In the genomic region with DNA sequence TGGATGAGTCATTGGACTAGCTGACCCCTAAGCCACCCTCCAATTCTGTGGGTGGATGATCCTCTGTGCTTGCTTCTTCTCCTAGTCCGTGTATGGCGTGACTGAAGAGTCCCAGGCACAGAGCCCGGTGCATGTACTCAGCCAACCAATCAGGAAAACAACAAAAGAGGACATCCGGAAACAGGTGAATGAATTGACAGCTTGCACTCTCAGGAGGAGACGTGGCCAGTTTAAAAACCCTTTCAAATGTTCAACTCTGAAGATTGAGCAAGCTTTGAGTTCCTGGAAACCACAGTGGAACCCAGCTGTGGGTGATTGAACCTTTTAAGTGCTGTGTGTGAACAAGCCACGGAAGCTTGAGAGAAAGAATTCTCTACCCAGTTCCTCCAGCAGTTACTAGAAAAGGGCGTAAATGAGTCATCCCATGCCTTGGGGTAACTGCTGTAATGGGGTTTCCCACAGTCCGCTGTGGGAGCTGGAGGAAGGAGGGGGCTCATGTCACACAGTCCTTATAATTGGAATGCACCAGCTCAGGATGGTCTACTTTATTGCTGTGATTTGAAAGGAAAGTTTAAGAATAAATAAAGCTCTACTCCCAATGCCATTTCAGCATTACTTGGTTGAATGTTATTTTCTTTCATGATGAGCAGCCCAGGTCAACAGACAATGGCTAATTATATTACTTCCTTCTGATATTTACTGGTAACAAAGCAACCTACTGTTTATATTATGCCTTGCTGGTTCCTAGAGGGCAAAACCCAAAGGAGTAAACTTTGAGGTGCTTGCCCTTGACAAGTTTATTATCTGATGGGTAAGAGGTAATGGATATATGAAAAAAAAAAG, we compare ENCODE assay signal across 9 cellular contexts.
DNase-seq lines count a peak whose midpoint lies in the region; ATAC-seq, FAIRE-seq and TF ChIP-seq lines count a peak whose summit lies in the region.
"Had no signal": no experiment of that assay in that cellular context is flagged by ENCODE, and none has a peak within 500 bp of the region (broad histone marks: within the 10 kb centered on the region; RNA-seq: fewer than 3 reads in every experiment).

No MANE protein-coding gene starts in this region.

- H3K9me3 ChIP-seq in A673 (ENCODE audit: low read depth, low read length, poor library complexity, severe bottlenecking) (no peaks in the 10 kb centered on the region), K562 (replicated peaks; ENCODE audit: control insufficient read depth, insufficient read depth, low read depth, low read length) (no peaks in the 10 kb centered on the region), mucosa of descending colon (no peaks in the 10 kb centered on the region), thoracic aorta (no peaks in the 10 kb centered on the region)
- H3K9me3 ChIP-seq: neutrophil had no signal

- intact Hi-C loops in A673 (cut with micrococcal nuclease; ENCODE audit: unreplicated experiment) (no loop called here), K562 (cut with micrococcal nuclease) (no loop called here), mucosa of descending colon (cut with DNase I, micrococcal nuclease) (no loop called here)

- no peaks in the 10 kb centered on the region for H3K9me3 Mint-ChIP-seq in T-cell

- peaks cover 39 to 48% (median 43%) of the 10 kb centered on the region in 3 donors for H3K4me1 Mint-ChIP-seq in T-cell

- no peaks in the 10 kb centered on the region for H4K20me1 ChIP-seq in K562 (replicated peaks; ENCODE audit: control insufficient read depth, insufficient read depth, low read length)

- no peaks in the 10 kb centered on the region for H3K27me3 ChIP-seq in A673 (replicated peaks; ENCODE audit: insufficient read depth, low read depth, low read length, poor library complexity)
- peaks cover 5% of the 10 kb centered on the region in 2 experiments; a peak in 2 of 5 replicates for H3K27me3 ChIP-seq in K562 (ENCODE audit: control insufficient read depth in 2 of 2, insufficient read depth in 2 of 2, low read length in 2 of 2)
- H3K27me3 ChIP-seq in thoracic aorta (replicated peaks; ENCODE audit: insufficient read depth): no peaks in the 10 kb centered on the region

- H3K9me1 ChIP-seq in K562 (ENCODE audit: control insufficient read depth, insufficient read depth, low read length): no peaks in the 10 kb centered on the region

- no peak overlapping the region for H3K27ac ChIP-seq in A673 (ENCODE audit: low read depth, low read length, poor library complexity, severe bottlenecking)
- no peak overlapping the region for H3K27ac ChIP-seq in K562 (ENCODE audit: extremely low read depth, low read depth, low read length)
- H3K27ac ChIP-seq in thoracic aorta: no peak overlapping the region
- H3K27ac ChIP-seq: neutrophil had no signal

- no peak overlapping the region for H3K4me2 ChIP-seq in K562 (ENCODE audit: insufficient read depth, low read length)

- TF ChIP-seq EP300 in K562 (IDR thresholded peaks at IDR 0.05; ENCODE audit: low read length): no peak

- no peaks in the 10 kb centered on the region for H3K36me3 ChIP-seq in A673 (ENCODE audit: insufficient read depth, low read length, poor library complexity, severe bottlenecking)
- no peaks in the 10 kb centered on the region for H3K36me3 ChIP-seq in K562 (ENCODE audit: control insufficient read depth, insufficient read depth, low read length)
- no peaks in the 10 kb centered on the region for H3K36me3 ChIP-seq in mucosa of descending colon (ENCODE audit: low read depth)
- H3K36me3 ChIP-seq in thoracic aorta: no peaks in the 10 kb centered on the region
- H3K36me3 ChIP-seq: neutrophil had no signal

- no peak for FAIRE-seq in K562 (lab: Jason Lieb, UNC)

- in situ Hi-C loops in K562 (cut with MboI): no loop called here

- 0% methylated on average over 7 of the region's 8 CpGs for WGBS in K562 (ENCODE audit: insufficient coverage, low coverage, missing lambda C conversion rate)

- H3K27ac Mint-ChIP-seq in T-cell: peak overlapping the region; percentile 72 to 77

- DNase-seq in A673 (ENCODE audit: low spot score): peak; percentile 80
- peak in 31 of 34 experiments; percentile 1 to 40 (median 14) for DNase-seq in T-cell
- no peak for DNase-seq in K562 (ENCODE audit: extremely low read depth in 1 of 4, low spot score in 3 of 4)
- DNase-seq in mucosa of descending colon: peak in 1 of 3 donors; percentile 36
- no peak for DNase-seq in thoracic aorta (ENCODE audit: low spot score)
- no peak for DNase-seq in COLO668 (lab: John Stamatoyannopoulos, UW; ENCODE audit: unreplicated experiment)

- peak; percentile 84 for ATAC-seq in GM19043 (IDR thresholded peaks at IDR 0.05; ENCODE audit: low read depth, unreplicated experiment)
- peak; percentile 85 for ATAC-seq in HG03139 (IDR thresholded peaks at IDR 0.05; ENCODE audit: unreplicated experiment)
- ATAC-seq in T-cell (replicated peaks in 1 of 4): peak; percentile 81 to 92 (median 90)
- ATAC-seq in K562: no peak
- peak; percentile 72 for ATAC-seq in mucosa of descending colon
- no peak for ATAC-seq in thoracic aorta (ENCODE audit: insufficient number of reproducible peaks, low FRiP score, low read depth)

- H3K79me2 ChIP-seq in K562 (ENCODE audit: control insufficient read depth, insufficient read depth, low read length): no peaks in the 10 kb centered on the region

- no peak overlapping the region for H3K4me3 ChIP-seq in A673 (ENCODE audit: low read depth, low read length, poor library complexity, severe bottlenecking)
- H3K4me3 ChIP-seq in K562: no peak overlapping the region
- H3K4me3 ChIP-seq in mucosa of descending colon: no peak overlapping the region
- H3K4me3 ChIP-seq in thoracic aorta: peak overlapping the region; percentile 5

- BruUV-seq in A673 (replicated peaks; lab: Mats Ljungman, UMichigan) (no TSS peak), K562 (replicated peaks; lab: Mats Ljungman, UMichigan) (no TSS peak)

- H2AFZ ChIP-seq in K562 (ENCODE audit: low read depth, low read length): no peak overlapping the region

- H3K4me3 Mint-ChIP-seq in T-cell: peak overlapping the region; percentile 43 to 63 (median 62)

- POLR2A ChIA-PET in A673 (lab: Charles Lee; ENCODE audit: low non-redundant PET): no interaction called here
- POLR2A ChIA-PET in T-cell (lab: Charles Lee): no interaction called here
- POLR2A ChIA-PET in K562 (lab: Yijun Ruan, JAX): no interaction called here

- H3K9ac ChIP-seq in K562 (ENCODE audit: insufficient read depth in 1 of 2, low read depth in 2 of 2, low read length in 2 of 2): no peak overlapping the region

- TF ChIP-seq CTCF in A673 (conservative IDR thresholded peaks at IDR 0.05; ENCODE audit: low read depth, low read length) (no peak), K562 (IDR thresholded peaks at IDR 0.05 in 2 of 3, conservative IDR thresholded peaks at IDR 0.05 in 1 of 3; ENCODE audit: insufficient read depth in 2 of 3, low read depth in 1 of 3, low read length in 3 of 3) (no peak), mucosa of descending colon (IDR thresholded peaks at IDR 0.05) (no peak), thoracic aorta (IDR thresholded peaks at IDR 0.05) (no peak)

- H3K36me3 Mint-ChIP-seq in T-cell: no peaks in the 10 kb centered on the region

- H3K4me1 ChIP-seq in A673 (ENCODE audit: insufficient read depth, low read length, poor library complexity, severe bottlenecking) (peaks cover 29% of the 10 kb centered on the region), K562 (replicated peaks in 1 of 2; ENCODE audit: control insufficient read depth in 2 of 2, insufficient read depth in 2 of 2, low read length in 2 of 2) (peaks cover 5 to 19% of the 10 kb centered on the region in 2 experiments; a peak in 3 of 5 replicates), mucosa of descending colon (ENCODE audit: low read depth) (no peaks in the 10 kb centered on the region), thoracic aorta (ENCODE audit: control insufficient read depth in 1 of 2, low read depth in 2 of 2) (no peaks in the 10 kb centered on the region)

- no peaks in the 10 kb centered on the region for H3K27me3 Mint-ChIP-seq in T-cell

- TF ChIP-seq POLR2A in K562 (conservative IDR thresholded peaks at IDR 0.05): no peak

- CTCF ChIA-PET in A673 (lab: Charles Lee): no interaction called here
- CTCF ChIA-PET in T-cell (lab: Charles Lee): interaction anchor here (0.6 to 0.9 kb wide), 2 partner anchors 417 to 429 kb away, joined by 3 to 4 read pairs; a partner anchor contains a TSS
- CTCF ChIA-PET in K562 (lab: Yijun Ruan, JAX; ENCODE audit: low intra/inter-chr PET ratio): no interaction called here

- TF ChIP-seq RAD21 in K562 (CRISPR knock-in tag; conservative IDR thresholded peaks at IDR 0.05 in 1 of 2, IDR thresholded peaks at IDR 0.05 in 1 of 2): no peak

TF ChIP-seq in K562, 482 proteins besides CTCF, POLR2A, EP300 and RAD21:
- TF ChIP-seq FOSL1 (tag; conservative IDR thresholded peaks at IDR 0.05) (peak; percentile 25; the same call in 1 of the 2 replicates), MBD2 (IDR thresholded peaks at IDR 0.05; ENCODE audit: borderline replicate concordance, low read depth) (no peak), CEBPG (CRISPR knock-in tag; IDR thresholded peaks at IDR 0.05) (no peak), CEBPG (tag; conservative IDR thresholded peaks at IDR 0.05 in 1 of 2, IDR thresholded peaks at IDR 0.05 in 1 of 2) (peak in 1 of 2 experiments; percentile 48; a peak in 2 of 4 replicates)

Comparison
In these comparisons a context has a peak if more than half of its experiments do, and no peak if none do; other contexts are left out.
1. DNase-seq: peak in A673 (single experiment) and T-cell (31 of 34); none in K562 (0 of 4), thoracic aorta (single experiment) and COLO668 (single experiment).
2. ATAC-seq: peak in GM19043 (single experiment), HG03139 (single experiment), T-cell (4 of 4) and mucosa of descending colon (single experiment); none in K562 (single experiment) and thoracic aorta (single experiment).
3. CTCF ChIA-PET loops: an anchor here in T-cell (0.6 to 0.9 kb wide); none called in A673 and K562.